Comparison of ENCODE assay signal across 17 cellular contexts in genomic region chr2:175871331-175871730, GRCh38.
DNase-seq lines count a peak whose midpoint lies in the region; ATAC-seq and TF ChIP-seq lines count a peak whose summit lies in the region.
"Had no signal": no experiment of that assay in that cellular context is flagged by ENCODE, and none has a peak within 500 bp of the region (broad histone marks: within the 10 kb centered on the region; RNA-seq: fewer than 3 reads in every experiment).

No MANE protein-coding gene starts in this region.

- H3K36me3 ChIP-seq in ascending aorta, result no peaks in the 10 kb centered on the region
- H3K36me3 ChIP-seq in endodermal cell (ENCODE audit: control insufficient read depth, insufficient read depth, low read length), result no peaks in the 10 kb centered on the region
- H3K36me3 ChIP-seq: BE2C, SJSA1 had no signal

- H3K9ac ChIP-seq in endodermal cell (ENCODE audit: extremely low read depth, low read length, poor library complexity, severe bottlenecking), result no peak overlapping the region

- no peak for ATAC-seq in Right ventricle myocardium inferior

- no peak overlapping the region for H3K4me3 Mint-ChIP-seq in endodermal cell
- H3K4me3 Mint-ChIP-seq: CD8-positive, alpha-beta memory T cell had no signal

- no peaks in the 10 kb centered on the region for H3K4me1 Mint-ChIP-seq in endodermal cell
- H3K4me1 Mint-ChIP-seq: CD8-positive, alpha-beta memory T cell had no signal

- H3K27me3 ChIP-seq in ascending aorta (no peaks in the 10 kb centered on the region), endodermal cell (ENCODE audit: control insufficient read depth, insufficient read depth, low read length, poor library complexity, severe bottlenecking) (no peaks in the 10 kb centered on the region)
- H3K27me3 ChIP-seq: BE2C had no signal

- H3K4me3 ChIP-seq in ascending aorta (no peak overlapping the region), fibroblast of the aortic adventitia (ENCODE audit: low read depth, low read length) (no peak overlapping the region), endodermal cell (ENCODE audit: low read length) (no peak overlapping the region)
- H3K4me3 ChIP-seq: SJSA1 had no signal

- peak; percentile 19 for DNase-seq in EL
- no peak for DNase-seq in ascending aorta (ENCODE audit: low spot score in 2 of 2)
- peak; percentile 78 for DNase-seq in fibroblast of the aortic adventitia (ENCODE audit: low read depth)
- no peak for DNase-seq in Right ventricle myocardium inferior (ENCODE audit: missing footprints)
- DNase-seq in stimulated activated CD8-positive, alpha-beta memory T cell treated with anti-CD3 and anti-CD28 coated beads, Interleukin-4, amount 100 ng/mL, for 48 hours, result no peak
- DNase-seq in DMS 273 treated with DMSO at 0.1 percent for 48 hours (lab: John Stamatoyannopoulos, UW), result no peak
- no peak for DNase-seq in endodermal cell
- DNase-seq: BE2C; CD8-positive, alpha-beta memory T cell; DND-41; NCI-H1092; NCI-H146; NCI-H2081; NCI-H510A; NCI-H774 had no signal

- H3K27ac ChIP-seq in ascending aorta, result peak overlapping the region; percentile 76 to 80
- H3K27ac ChIP-seq in endodermal cell (ENCODE audit: low read depth, low read length), result no peak overlapping the region
- H3K27ac ChIP-seq: RWPE1, SJSA1 had no signal

- H3K9me3 ChIP-seq in ascending aorta (no peaks in the 10 kb centered on the region), endodermal cell (ENCODE audit: control insufficient read depth, low read length) (no peaks in the 10 kb centered on the region)
- H3K9me3 ChIP-seq: BE2C, SJSA1 had no signal

- H3K27ac Mint-ChIP-seq in endodermal cell, result no peak overlapping the region

- no peak for TF ChIP-seq CTCF in ascending aorta (IDR thresholded peaks at IDR 0.05)
- TF ChIP-seq CTCF in fibroblast of the aortic adventitia (IDR thresholded peaks at IDR 0.05; ENCODE audit: insufficient read depth, low read length), result no peak
- TF ChIP-seq CTCF in endodermal cell (conservative IDR thresholded peaks at IDR 0.05), result no peak

- peaks cover 4 to 33% of the 10 kb centered on the region in 2 donors for H3K4me1 ChIP-seq in ascending aorta
- peaks cover 2% of the 10 kb centered on the region for H3K4me1 ChIP-seq in endodermal cell (ENCODE audit: control insufficient read depth, insufficient read depth, low read length)
- H3K4me1 ChIP-seq: BE2C, SJSA1 had no signal

- H3K9me3 Mint-ChIP-seq in endodermal cell, result no peaks in the 10 kb centered on the region

- WGBS in endodermal cell (ENCODE audit: insufficient coverage in 1 of 2, insufficient read length in 1 of 2), 2 experiments, result 91 to 95% methylated on average over 2 to 3 of the region's 3 CpGs

- peaks cover 2% of the 10 kb centered on the region for H3K27me3 Mint-ChIP-seq in endodermal cell (ENCODE audit: insufficient read depth)

- intact Hi-C loops in ascending aorta (cut with DNase I), result loop anchor here (10.0 kb wide), 1 partner anchor 707 kb away; the partner anchor contains the start of gene ATF2
- intact Hi-C loops in Right ventricle myocardium inferior (cut with DNase I), result no loop called here

- H3K36me3 Mint-ChIP-seq in endodermal cell (ENCODE audit: low read depth), result no peaks in the 10 kb centered on the region
- H3K36me3 Mint-ChIP-seq: CD8-positive, alpha-beta memory T cell had no signal

Comparison
In these comparisons a context has a peak if more than half of its experiments do, and no peak if none do; other contexts are left out.
1. DNase-seq: peak in EL (single experiment) and fibroblast of the aortic adventitia (single experiment); none in ascending aorta (0 of 2), Right ventricle myocardium inferior (single experiment), stimulated activated CD8-positive, alpha-beta memory T cell treated with anti-CD3 and anti-CD28 coated beads, Interleukin-4, amount 100 ng/mL, for 48 hours (single experiment), DMS 273 treated with DMSO at 0.1 percent for 48 hours (single experiment) and endodermal cell (single experiment).